Comparison of ENCODE assay signal across 12 cellular contexts in the genomic region with DNA sequence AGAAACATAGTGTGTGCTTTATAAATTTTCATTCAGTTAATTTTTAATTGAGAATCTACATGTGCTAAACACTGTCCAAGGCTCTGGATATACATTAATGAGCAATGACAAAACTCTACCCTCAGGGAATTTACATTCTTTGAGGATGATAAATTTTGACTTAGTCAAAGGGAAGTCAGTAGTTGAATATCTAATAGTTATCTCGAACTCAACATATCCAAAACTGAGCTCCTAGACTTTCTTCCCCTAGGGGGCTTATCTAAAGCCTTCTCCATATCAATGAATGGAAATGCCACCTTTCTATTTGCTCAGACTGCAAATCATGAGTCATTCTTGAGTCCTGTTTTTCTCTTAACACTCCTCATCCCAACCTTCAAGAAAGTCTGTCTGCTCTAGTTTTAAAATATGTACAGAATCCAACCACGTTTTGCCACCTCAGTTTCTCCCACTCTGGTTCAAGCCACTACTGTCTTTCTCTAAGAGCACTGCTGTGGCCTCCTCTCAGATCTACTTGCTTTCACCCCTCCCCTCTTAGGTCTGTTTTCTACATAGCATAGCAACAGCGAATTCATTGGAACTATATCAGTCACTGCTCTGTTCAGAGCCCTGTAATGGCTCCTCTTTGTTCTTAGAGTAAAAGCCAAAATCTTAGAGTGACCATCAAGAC.
"Had no signal": no experiment of that assay in that cellular context is flagged by ENCODE, and none has a peak within 500 bp of the region (broad histone marks: within the 10 kb centered on the region; RNA-seq: fewer than 3 reads in every experiment).

No MANE protein-coding gene starts in this region.

- H3K9me3 Mint-ChIP-seq: activated CD8-positive, alpha-beta T cell treated with anti-CD3 and anti-CD28 coated beads for 36 hours; activated naive CD8-positive, alpha-beta T cell treated with anti-CD3 and anti-CD28 coated beads, Interleukin-2, amount 50 U/mL, for 24 hours; neural crest cell had no signal

- H3K9me3 ChIP-seq: ascending aorta, gastroesophageal sphincter, pancreas, tibial nerve had no signal

- H3K4me1 Mint-ChIP-seq: activated naive CD8-positive, alpha-beta T cell treated with anti-CD3 and anti-CD28 coated beads, Interleukin-2, amount 50 U/mL, for 24 hours; neural crest cell had no signal

- H3K27ac Mint-ChIP-seq: activated CD8-positive, alpha-beta T cell treated with anti-CD3 and anti-CD28 coated beads for 36 hours; activated naive CD8-positive, alpha-beta T cell treated with anti-CD3 and anti-CD28 coated beads, Interleukin-2, amount 50 U/mL, for 24 hours had no signal

- DNase-seq: activated CD8-positive, alpha-beta memory T cell treated with anti-CD3 and anti-CD28 coated beads, Interleukin-2, amount 50 U/mL, for 48 hours; activated CD8-positive, alpha-beta T cell treated with anti-CD3 and anti-CD28 coated beads for 36 hours; activated naive CD4-positive, alpha-beta T cell treated with Interleukin-2 at 50 U/mL for 16 hours; activated naive CD8-positive, alpha-beta T cell treated with anti-CD3 and anti-CD28 coated beads, Interleukin-2, amount 50 U/mL, for 24 hours; pancreas; retina; stimulated activated CD4-positive, alpha-beta T cell treated with anti-CD3 and anti-CD28 coated beads, Interleukin-4, amount 100 ng/mL, for 4 hours had no signal

- H3K27me3 ChIP-seq: ascending aorta, gastroesophageal sphincter, pancreas, tibial nerve had no signal

- ATAC-seq: activated CD8-positive, alpha-beta T cell treated with anti-CD3 and anti-CD28 coated beads for 36 hours; activated naive CD8-positive, alpha-beta T cell treated with anti-CD3 and anti-CD28 coated beads, Interleukin-2, amount 50 U/mL, for 24 hours; gastroesophageal sphincter; pancreas had no signal

- H3K4me1 ChIP-seq: tibial nerve had no signal

- H3K27ac ChIP-seq: cardiac muscle cell, gastroesophageal sphincter, pancreas, tibial nerve had no signal

- H3K4me3 ChIP-seq: ascending aorta, cardiac muscle cell, gastroesophageal sphincter, pancreas, tibial nerve had no signal

- H3K36me3 ChIP-seq: ascending aorta, cardiac muscle cell, gastroesophageal sphincter, pancreas, tibial nerve had no signal

- H3K4me3 Mint-ChIP-seq: activated CD8-positive, alpha-beta T cell treated with anti-CD3 and anti-CD28 coated beads for 36 hours; activated naive CD8-positive, alpha-beta T cell treated with anti-CD3 and anti-CD28 coated beads, Interleukin-2, amount 50 U/mL, for 24 hours; neural crest cell had no signal
